Comparison of ENCODE assay signal across 14 cellular contexts in genomic region chr2:104914509-104914908, GRCh38.
"Had no signal": no experiment of that assay in that cellular context is flagged by ENCODE, and none has a peak within 500 bp of the region (broad histone marks: within the 10 kb centered on the region; RNA-seq: fewer than 3 reads in every experiment).

No MANE protein-coding gene starts in this region.

- H3K4me1 Mint-ChIP-seq: activated naive CD8-positive, alpha-beta T cell treated with anti-CD3 and anti-CD28 coated beads, Interleukin-2, amount 50 U/mL, for 24 hours; nephron had no signal

- H3K36me3 ChIP-seq: prostate gland, upper lobe of left lung had no signal

- H3K9me3 ChIP-seq: prostate gland, upper lobe of left lung had no signal

- ATAC-seq: activated naive CD8-positive, alpha-beta T cell treated with anti-CD3 and anti-CD28 coated beads, Interleukin-2, amount 50 U/mL, for 24 hours; right cardiac atrium; stimulated activated naive CD8-positive, alpha-beta T cell treated with anti-CD3 and anti-CD28 coated beads, Interleukin-15, Interleukin-2, amounts not matched to agents 100 U/mL and 50 U/mL, for 24 hours had no signal

- H3K4me3 Mint-ChIP-seq: activated naive CD4-positive, alpha-beta T cell treated with anti-CD3 and anti-CD28 coated beads for 36 hours; activated naive CD8-positive, alpha-beta T cell treated with anti-CD3 and anti-CD28 coated beads, Interleukin-2, amount 50 U/mL, for 24 hours; nephron had no signal

- H3K27ac Mint-ChIP-seq: activated naive CD4-positive, alpha-beta T cell treated with anti-CD3 and anti-CD28 coated beads for 36 hours; activated naive CD8-positive, alpha-beta T cell treated with anti-CD3 and anti-CD28 coated beads, Interleukin-2, amount 50 U/mL, for 24 hours; activated T-helper 2 cell treated with anti-CD3 and anti-CD28 coated beads, Interferon-gamma antibody, Interleukin-2, Interleukin-4, amounts not matched to agents 10 μg/mL and 5 μg/mL and 100 μg/mL, durations not matched to agents 14 hours and 24 hours and 36 hours; nephron had no signal

- DNase-seq: activated CD4-positive, alpha-beta T cell treated with anti-CD3 and anti-CD28 coated beads, Interleukin-2, amount 50 U/mL, for 48 hours; activated naive CD4-positive, alpha-beta T cell treated with anti-CD3 and anti-CD28 coated beads for 36 hours; activated naive CD8-positive, alpha-beta T cell treated with anti-CD3 and anti-CD28 coated beads, Interleukin-2, amount 50 U/mL, for 24 hours; activated T-cell treated with anti-CD3 and anti-CD28 coated beads, Interleukin-2, amount 50 U/mL, for 1 hour; aorta; effector CD8-positive, alpha-beta T cell; head of caudate nucleus; right cardiac atrium; stimulated activated CD4-positive, alpha-beta T cell treated with anti-CD3 and anti-CD28 coated beads, Interleukin-4, amount 100 ng/mL, for 24 hours; stimulated activated naive CD8-positive, alpha-beta T cell treated with anti-CD3 and anti-CD28 coated beads, Interleukin-15, Interleukin-2, amounts not matched to agents 100 U/mL and 50 U/mL, for 24 hours; upper lobe of left lung had no signal

- H3K27me3 ChIP-seq: upper lobe of left lung had no signal

- H3K4me3 ChIP-seq: prostate gland, upper lobe of left lung had no signal

- H3K4me1 ChIP-seq: prostate gland, upper lobe of left lung had no signal

- H3K27ac ChIP-seq: prostate gland, upper lobe of left lung had no signal

- H3K27me3 Mint-ChIP-seq: activated naive CD8-positive, alpha-beta T cell treated with anti-CD3 and anti-CD28 coated beads, Interleukin-2, amount 50 U/mL, for 24 hours had no signal

- H3K9me3 Mint-ChIP-seq: activated naive CD4-positive, alpha-beta T cell treated with anti-CD3 and anti-CD28 coated beads for 36 hours; activated naive CD8-positive, alpha-beta T cell treated with anti-CD3 and anti-CD28 coated beads, Interleukin-2, amount 50 U/mL, for 24 hours; activated T-helper 2 cell treated with anti-CD3 and anti-CD28 coated beads, Interferon-gamma antibody, Interleukin-2, Interleukin-4, amounts not matched to agents 10 μg/mL and 5 μg/mL and 100 μg/mL, durations not matched to agents 14 hours and 24 hours and 36 hours had no signal
